Comparison of ENCODE assay signal across 16 cellular contexts in genomic region chr12:132408001-132408400, GRCh38.
A peak's percentile ranks its signal among the peaks of the same experiment; 100 is the strongest.
DNase-seq lines count a peak whose midpoint lies in the region; ATAC-seq and TF ChIP-seq lines count a peak whose summit lies in the region.
"Had no signal": no experiment of that assay in that cellular context is flagged by ENCODE, and none has a peak within 500 bp of the region (broad histone marks: within the 10 kb centered on the region; RNA-seq: fewer than 3 reads in every experiment).

No MANE protein-coding gene starts in this region.

- dilution Hi-C loops in mammary epithelial cell (cut with HindIII; ENCODE audit: low sequenced_read_pairs): no loop called here

- H3K27me3 ChIP-seq in SK-N-SH (ENCODE audit: insufficient read depth) (peaks cover 60% of the 10 kb centered on the region), right cardiac atrium (ENCODE audit: control insufficient read depth, insufficient read depth) (no peaks in the 10 kb centered on the region), mammary epithelial cell (ENCODE audit: insufficient read depth, low read length) (peaks cover 10% of the 10 kb centered on the region)

- CTCF ChIA-PET in SK-N-SH (lab: Yijun Ruan, JAX): interaction anchor here (1.0 to 3.1 kb wide), 6 partner anchors 9 to 254 kb away, joined by 3 to 12 read pairs (median 4); no protein-coding TSS in a partner anchor
- CTCF ChIA-PET in mammary epithelial cell (lab: Charles Lee; ENCODE audit: low non-redundant PET): no interaction called here

- TF ChIP-seq EP300 in SK-N-SH (IDR thresholded peaks at IDR 0.05; ENCODE audit: borderline replicate concordance in 1 of 2, low read depth in 1 of 2, low read length in 1 of 2): no peak

- no peaks in the 10 kb centered on the region for H3K9me2 ChIP-seq in SK-N-SH

- no peak for ATAC-seq in SK-N-SH treated with all-trans-retinoic acid at 6 μM for 48 hours
- ATAC-seq in right cardiac atrium: no peak
- no peak for ATAC-seq in Right ventricle myocardium superior (ENCODE audit: poor library complexity)
- no peak for ATAC-seq in stimulated activated naive CD8-positive, alpha-beta T cell treated with anti-CD3 and anti-CD28 coated beads, Interleukin-15, amount 100 ng/mL, for 72 hours
- ATAC-seq: GM12878 had no signal

- H4K20me1 ChIP-seq in SK-N-SH (ENCODE audit: insufficient read depth) (no peaks in the 10 kb centered on the region), mammary epithelial cell (ENCODE audit: insufficient read depth, low read length) (no peaks in the 10 kb centered on the region)

- H3K36me3 ChIP-seq in SK-N-SH (replicated peaks in 1 of 2; ENCODE audit: control insufficient read depth in 1 of 2, insufficient read depth in 2 of 2, low read length in 1 of 2) (no peaks in the 10 kb centered on the region), mammary epithelial cell (ENCODE audit: insufficient read depth, low read length) (no peaks in the 10 kb centered on the region)

- intact Hi-C loops in right cardiac atrium (cut with DNase I): no loop called here
- intact Hi-C loops in Right ventricle myocardium superior (cut with DNase I): no loop called here
- intact Hi-C loops in mammary epithelial cell (cut with micrococcal nuclease): no loop called here

- H3K9me3 ChIP-seq in SK-N-SH (no peaks in the 10 kb centered on the region), right cardiac atrium (ENCODE audit: control insufficient read depth, low read length) (no peaks in the 10 kb centered on the region), mammary epithelial cell (replicated peaks; ENCODE audit: insufficient read depth, low read length) (no peaks in the 10 kb centered on the region)

- H3K4me1 Mint-ChIP-seq in stimulated activated naive CD8-positive, alpha-beta T cell treated with anti-CD3 and anti-CD28 coated beads, Interleukin-15, amount 100 ng/mL, for 72 hours: no peaks in the 10 kb centered on the region
- H3K4me1 Mint-ChIP-seq: CD4-positive, alpha-beta memory T cell had no signal

- peak overlapping the region; percentile 73; the same call in 1 of the 2 replicates for H3K4me2 ChIP-seq in SK-N-SH
- H3K4me2 ChIP-seq in mammary epithelial cell (ENCODE audit: insufficient read depth, low read depth, low read length): no peak overlapping the region

- BruUV-seq in mammary epithelial cell (replicated peaks; lab: Mats Ljungman, UMichigan): no TSS peak

- in situ Hi-C loops in mammary epithelial cell (cut with MboI; ENCODE audit: low sequenced_read_pairs in 2 of 2): no loop called here

- H3K79me2 ChIP-seq in SK-N-SH (ENCODE audit: insufficient read depth): no peaks in the 10 kb centered on the region
- H3K79me2 ChIP-seq in mammary epithelial cell (ENCODE audit: insufficient read depth, low read length): no peaks in the 10 kb centered on the region

- no peak overlapping the region for H3K4me3 Mint-ChIP-seq in stimulated activated naive CD8-positive, alpha-beta T cell treated with anti-CD3 and anti-CD28 coated beads, Interleukin-15, amount 100 ng/mL, for 72 hours
- H3K4me3 Mint-ChIP-seq: CD4-positive, alpha-beta memory T cell had no signal

- H3K4me1 ChIP-seq in SK-N-SH (ENCODE audit: control insufficient read depth in 1 of 2, insufficient read depth in 2 of 2, low read depth in 1 of 2, low read length in 1 of 2) (peaks cover 0 to 9% of the 10 kb centered on the region in 2 experiments; a peak in 1 of 4 replicates), right cardiac atrium (ENCODE audit: control insufficient read depth, insufficient read depth, low read length) (no peaks in the 10 kb centered on the region), mammary epithelial cell (ENCODE audit: insufficient read depth, low read length) (peaks cover 8% of the 10 kb centered on the region)

- WGBS in SK-N-SH (ENCODE audit: low lambda C conversion rate): 82% methylated on average over 6 of the region's 10 CpGs
- 41% methylated on average over 10 of the region's 10 CpGs for WGBS in right cardiac atrium
- 29% methylated on average over 3 of the region's 10 CpGs for WGBS in mammary epithelial cell (ENCODE audit: low coverage, missing lambda C conversion rate)

- H2AFZ ChIP-seq in SK-N-SH (ENCODE audit: low read depth) (no peak overlapping the region), mammary epithelial cell (ENCODE audit: low read depth, low read length) (peak overlapping the region; percentile 74)
- H2AFZ ChIP-seq: GM23248 had no signal

- H3K4me3 ChIP-seq in SK-N-SH (ENCODE audit: low read depth in 2 of 2, low read length in 1 of 2) (no peak overlapping the region), right cardiac atrium (ENCODE audit: low read length) (no peak overlapping the region), mammary epithelial cell (replicated peaks in 1 of 3; ENCODE audit: insufficient read depth in 1 of 3, low read depth in 2 of 3, low read length in 3 of 3) (no peak overlapping the region)
- H3K4me3 ChIP-seq: GM12878, GM23248 had no signal

- TF ChIP-seq RAD21 in SK-N-SH (IDR thresholded peaks at IDR 0.05; ENCODE audit: low read length): no peak

- no peaks in the 10 kb centered on the region for H3F3A ChIP-seq in SK-N-SH (replicated peaks; ENCODE audit: insufficient read depth)

- no peak overlapping the region for H3K27ac ChIP-seq in SK-N-SH (ENCODE audit: low read depth in 2 of 2, low read length in 1 of 2)
- no peak overlapping the region for H3K27ac ChIP-seq in right cardiac atrium (ENCODE audit: low read length)
- H3K27ac ChIP-seq in mammary epithelial cell (ENCODE audit: insufficient read depth, low read depth, low read length): no peak overlapping the region
- H3K27ac ChIP-seq: GM23248 had no signal

- no peaks in the 10 kb centered on the region for H3K9me3 Mint-ChIP-seq in stimulated activated naive CD8-positive, alpha-beta T cell treated with anti-CD3 and anti-CD28 coated beads, Interleukin-15, amount 100 ng/mL, for 72 hours
- H3K9me3 Mint-ChIP-seq: CD4-positive, alpha-beta memory T cell had no signal

- TF ChIP-seq CTCF in SK-N-SH (IDR thresholded peaks at IDR 0.05) (no peak), mammary epithelial cell (conservative IDR thresholded peaks at IDR 0.05 in 1 of 2, IDR thresholded peaks at IDR 0.05 in 1 of 2; ENCODE audit: extremely low read depth in 1 of 2, insufficient read depth in 1 of 2, low read depth in 1 of 2, low read length in 2 of 2) (no peak)

- peaks cover 27% of the 10 kb centered on the region for H3K27me3 Mint-ChIP-seq in stimulated activated naive CD8-positive, alpha-beta T cell treated with anti-CD3 and anti-CD28 coated beads, Interleukin-15, amount 100 ng/mL, for 72 hours

- H3K9ac ChIP-seq in SK-N-SH (no peak overlapping the region), mammary epithelial cell (ENCODE audit: insufficient read depth, low read length) (no peak overlapping the region)
- H3K9ac ChIP-seq: GM23248 had no signal

- POLR2A ChIA-PET in SK-N-SH (lab: Yijun Ruan, JAX): no interaction called here

- DNase-seq in SK-N-SH (no peak), right cardiac atrium (peak; percentile 16 to 50 (median 40)), Right ventricle myocardium superior (no peak), mammary epithelial cell (no peak), medulla oblongata (ENCODE audit: extremely low spot score) (no peak)
- no peak for DNase-seq in stimulated activated naive CD8-positive, alpha-beta T cell treated with anti-CD3 and anti-CD28 coated beads, Interleukin-15, amount 100 ng/mL, for 72 hours
- DNase-seq: Calu3; CD4-positive, alpha-beta memory T cell; COR-L47; DND-41; GDM1; H7; HCEC 1CT had no signal

- H3K27ac Mint-ChIP-seq in stimulated activated naive CD8-positive, alpha-beta T cell treated with anti-CD3 and anti-CD28 coated beads, Interleukin-15, amount 100 ng/mL, for 72 hours: no peak overlapping the region

TF ChIP-seq in SK-N-SH treated with all-trans-retinoic acid at 6 μM for 48 hours, 23 proteins besides CTCF, POLR2A, EP300 and RAD21 (continues in another document):
- no peak for TF ChIP-seq CSRNP3 (CRISPR knock-in tag; IDR thresholded peaks at IDR 0.05)
- TF ChIP-seq ZNF8 (CRISPR knock-in tag; IDR thresholded peaks at IDR 0.05): no peak
- no peak for TF ChIP-seq PPARA (CRISPR knock-in tag; IDR thresholded peaks at IDR 0.05; ENCODE audit: borderline replicate concordance)
- TF ChIP-seq SNAI2 (CRISPR knock-in tag; IDR thresholded peaks at IDR 0.05): no peak
- TF ChIP-seq POU6F1 (CRISPR knock-in tag; IDR thresholded peaks at IDR 0.05; ENCODE audit: borderline replicate concordance, low read depth): no peak
- TF ChIP-seq ZNF565 (CRISPR knock-in tag; conservative IDR thresholded peaks at IDR 0.05; ENCODE audit: low read depth): no peak

Comparison
In these comparisons a context has a peak if more than half of its experiments do, and no peak if none do; other contexts are left out.
1. DNase-seq: peak in right cardiac atrium (3 of 3); none in SK-N-SH (single experiment), Right ventricle myocardium superior (single experiment), mammary epithelial cell (single experiment), medulla oblongata (single experiment) and stimulated activated naive CD8-positive, alpha-beta T cell treated with anti-CD3 and anti-CD28 coated beads, Interleukin-15, amount 100 ng/mL, for 72 hours (0 of 2).